Comparison of ENCODE assay signal across 8 cellular contexts in the genomic region with DNA sequence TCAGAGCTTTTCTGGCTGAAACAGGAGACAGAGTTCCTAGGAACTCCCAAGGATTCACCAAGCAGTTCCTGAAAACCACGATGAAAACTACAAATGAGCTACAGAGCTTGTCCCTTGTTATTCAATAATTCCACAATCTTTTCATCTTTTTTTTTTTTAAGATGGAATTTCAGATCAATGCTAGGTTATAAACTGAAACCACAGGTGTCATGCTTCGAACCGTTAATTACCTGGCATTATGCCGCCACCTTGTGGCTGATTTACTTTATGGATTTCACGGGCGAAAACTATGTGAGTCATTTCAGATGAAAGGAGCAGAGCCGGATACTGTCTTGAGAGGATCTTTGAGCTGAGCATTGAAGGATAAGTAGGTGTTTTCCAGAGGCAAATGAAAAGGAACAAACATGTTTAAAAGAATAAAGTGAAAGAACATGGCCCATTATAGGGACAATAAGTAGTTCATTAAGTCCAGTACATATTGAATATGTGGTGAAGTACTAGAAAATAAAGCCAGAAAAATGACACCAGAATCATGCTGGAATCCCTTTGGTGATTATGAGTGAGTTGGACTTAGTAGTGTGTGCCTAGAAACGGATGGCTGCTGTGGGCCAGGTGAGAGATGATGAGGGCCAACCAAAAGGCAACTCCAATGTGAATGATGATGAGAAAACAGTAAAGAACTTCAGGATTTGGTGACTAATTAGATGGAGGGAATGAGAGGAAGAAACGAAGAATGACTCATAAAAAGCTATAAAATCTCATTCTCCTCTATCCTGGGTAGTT. TPM values are rescaled to one million over a fixed set of nuclear protein-coding genes. Genes with fewer than 3 reads are reported as not detected.
A peak's percentile ranks its signal among the peaks of the same experiment; 100 is the strongest.
DNase-seq lines count a peak whose midpoint lies in the region; ATAC-seq and TF ChIP-seq lines count a peak whose summit lies in the region.

No MANE protein-coding gene starts in this region.

- DNase-seq in CD4-positive, alpha-beta memory T cell = peak; percentile 78 to 85 (median 82)
- peak; percentile 84 for DNase-seq in OCI-M1 (lab: John Stamatoyannopoulos, UW)
- DNase-seq in activated T-cell treated with anti-CD3 and anti-CD28 coated beads for 4 hours = peak; percentile 88
- peak; percentile 69 to 88 for DNase-seq in erythroblast (lab: John Stamatoyannopoulos, UW)
- DNase-seq in natural killer cell treated with Interleukin-12 subunit alpha and Interleukin-12 subunit beta and Interleukin-15 and Interleukin-18, amount 100 ng/mL, for 72 hours (ENCODE audit: low spot score) = peak; percentile 82
- peak; percentile 74 for DNase-seq in stimulated activated naive B cell treated with anti-CD40 and anti-IgM and Interleukin-4, amounts not matched to agents 10 μg/mL and 1 μg/mL and 100 μg/mL, for 72 hours

- no peak for TF ChIP-seq EP300 in Ishikawa (IDR thresholded peaks at IDR 0.05; ENCODE audit: borderline replicate concordance)

- H3K27me3 ChIP-seq in CD4-positive, alpha-beta memory T cell (ENCODE audit: insufficient read depth, low read length) = no peaks in the 10 kb centered on the region

- H3K4me1 Mint-ChIP-seq in CD4-positive, alpha-beta memory T cell = peaks cover 6 to 15% (median 9%) of the 10 kb centered on the region in 4 donors
- peaks cover 7 to 9% of the 10 kb centered on the region in 2 donors for H3K4me1 Mint-ChIP-seq in natural killer cell treated with Interleukin-12 subunit alpha and Interleukin-12 subunit beta and Interleukin-15 and Interleukin-18, amount 100 ng/mL, for 72 hours (ENCODE audit: low read depth in 2 of 2)
- peaks cover 36 to 53% of the 10 kb centered on the region in 2 donors for H3K4me1 Mint-ChIP-seq in stimulated activated naive B cell treated with anti-CD40 and anti-IgM and Interleukin-4, amounts not matched to agents 10 μg/mL and 1 μg/mL and 100 μg/mL, for 72 hours

- peak; percentile 55 for ATAC-seq in GM19467 (IDR thresholded peaks at IDR 0.05; ENCODE audit: unreplicated experiment)
- ATAC-seq in natural killer cell treated with Interleukin-12 subunit alpha and Interleukin-12 subunit beta and Interleukin-15 and Interleukin-18, amount 100 ng/mL, for 72 hours = peak; percentile 74 to 83
- peak; percentile 79 to 83 for ATAC-seq in stimulated activated naive B cell treated with anti-CD40 and anti-IgM and Interleukin-4, amounts not matched to agents 10 μg/mL and 1 μg/mL and 100 μg/mL, for 72 hours (replicated peaks)

- H3K27ac Mint-ChIP-seq in CD4-positive, alpha-beta memory T cell = peak overlapping the region; percentile 11 to 53 (median 42)
- H3K27ac Mint-ChIP-seq in natural killer cell treated with Interleukin-12 subunit alpha and Interleukin-12 subunit beta and Interleukin-15 and Interleukin-18, amount 100 ng/mL, for 72 hours = peak overlapping the region; percentile 2 to 8
- H3K27ac Mint-ChIP-seq in stimulated activated naive B cell treated with anti-CD40 and anti-IgM and Interleukin-4, amounts not matched to agents 10 μg/mL and 1 μg/mL and 100 μg/mL, for 72 hours = peak overlapping the region; percentile 33

- H3K4me3 ChIP-seq in CD4-positive, alpha-beta memory T cell (ENCODE audit: low read length in 2 of 2) = no peak overlapping the region

- H3K36me3 Mint-ChIP-seq in CD4-positive, alpha-beta memory T cell = peaks cover 9 to 10% of the 10 kb centered on the region in 2 donors
- H3K36me3 Mint-ChIP-seq in natural killer cell treated with Interleukin-12 subunit alpha and Interleukin-12 subunit beta and Interleukin-15 and Interleukin-18, amount 100 ng/mL, for 72 hours = peaks cover 7% of the 10 kb centered on the region
- H3K36me3 Mint-ChIP-seq in stimulated activated naive B cell treated with anti-CD40 and anti-IgM and Interleukin-4, amounts not matched to agents 10 μg/mL and 1 μg/mL and 100 μg/mL, for 72 hours = peaks cover 16 to 25% of the 10 kb centered on the region in 2 donors

- H3K27me3 Mint-ChIP-seq in CD4-positive, alpha-beta memory T cell = no peaks in the 10 kb centered on the region
- H3K27me3 Mint-ChIP-seq in natural killer cell treated with Interleukin-12 subunit alpha and Interleukin-12 subunit beta and Interleukin-15 and Interleukin-18, amount 100 ng/mL, for 72 hours = no peaks in the 10 kb centered on the region
- H3K27me3 Mint-ChIP-seq in stimulated activated naive B cell treated with anti-CD40 and anti-IgM and Interleukin-4, amounts not matched to agents 10 μg/mL and 1 μg/mL and 100 μg/mL, for 72 hours = no peaks in the 10 kb centered on the region

- TF ChIP-seq POLR2A in erythroblast (IDR thresholded peaks at IDR 0.05; ENCODE audit: low read length) = no peak

- H3K9me3 ChIP-seq in CD4-positive, alpha-beta memory T cell (ENCODE audit: control insufficient read depth in 1 of 2, low read length in 2 of 2) = no peaks in the 10 kb centered on the region

- peaks cover 9% of the 10 kb centered on the region for H3K4me1 ChIP-seq in CD4-positive, alpha-beta memory T cell (ENCODE audit: insufficient read depth, low read length)

- peak; percentile 94 for TF ChIP-seq RAD21 in Ishikawa (IDR thresholded peaks at IDR 0.05; ENCODE audit: low read depth)

- peak overlapping the region in 3 of 8 donors; percentile 2 to 48 (median 36) for H3K4me3 Mint-ChIP-seq in CD4-positive, alpha-beta memory T cell
- H3K4me3 Mint-ChIP-seq in natural killer cell treated with Interleukin-12 subunit alpha and Interleukin-12 subunit beta and Interleukin-15 and Interleukin-18, amount 100 ng/mL, for 72 hours = no peak overlapping the region
- peak overlapping the region; percentile 44 to 56 for H3K4me3 Mint-ChIP-seq in stimulated activated naive B cell treated with anti-CD40 and anti-IgM and Interleukin-4, amounts not matched to agents 10 μg/mL and 1 μg/mL and 100 μg/mL, for 72 hours

- no peak overlapping the region for H3K27ac ChIP-seq in CD4-positive, alpha-beta memory T cell (ENCODE audit: low read depth, low read length)

- H3K9me3 Mint-ChIP-seq in CD4-positive, alpha-beta memory T cell = no peaks in the 10 kb centered on the region
- H3K9me3 Mint-ChIP-seq in natural killer cell treated with Interleukin-12 subunit alpha and Interleukin-12 subunit beta and Interleukin-15 and Interleukin-18, amount 100 ng/mL, for 72 hours = no peaks in the 10 kb centered on the region
- H3K9me3 Mint-ChIP-seq in stimulated activated naive B cell treated with anti-CD40 and anti-IgM and Interleukin-4, amounts not matched to agents 10 μg/mL and 1 μg/mL and 100 μg/mL, for 72 hours = no peaks in the 10 kb centered on the region

- POLR2A ChIA-PET in CD4-positive, alpha-beta memory T cell (lab: Charles Lee; ENCODE audit: partially characterized antibody) = interaction anchor here (0.6 to 3.4 kb wide), 9 partner anchors 22 to 603 kb away, joined by 3 to 18 read pairs (median 4); a partner anchor contains a TSS

- intact Hi-C loops in CD4-positive, alpha-beta memory T cell (cut with micrococcal nuclease) = loop anchor here (1.0 kb wide), 4 partner anchors 27 to 557 kb away; a partner anchor contains a TSS

- CTCF ChIA-PET in CD4-positive, alpha-beta memory T cell (lab: Charles Lee; ENCODE audit: partially characterized antibody) = interaction anchor here (0.6 to 12.3 kb wide), 58 partner anchors 8 to 1691 kb away, joined by 3 to 333 read pairs (median 4); a partner anchor contains a TSS

- no peaks in the 10 kb centered on the region for H3K36me3 ChIP-seq in CD4-positive, alpha-beta memory T cell (ENCODE audit: insufficient read depth, low read length)

TF ChIP-seq in Ishikawa, 13 proteins besides CTCF, POLR2A, EP300 and RAD21:
- no peak for TF ChIP-seq NFIC (IDR thresholded peaks at IDR 0.05)
- TF ChIP-seq YY1 (IDR thresholded peaks at IDR 0.05; ENCODE audit: low read depth) = no peak
- TF ChIP-seq FOXM1 (IDR thresholded peaks at IDR 0.05; ENCODE audit: borderline replicate concordance, low read depth) = 0 out of 2 replicates have a peak, but pooled peaks have one; percentile 25
- no peak for TF ChIP-seq CREB1 (IDR thresholded peaks at IDR 0.05; ENCODE audit: low read depth)

RNA-seq across cellular contexts. Expression of a gene that starts 3.5 kb away (rescaled TPM):
- 10 to 100 TPM; 12.1 to 12.6 TPM for total RNA-seq in CD4-positive, alpha-beta memory T cell
- polyA plus RNA-seq in CD4-positive, alpha-beta memory T cell = 1 to 10 TPM in 1 of 2 donors, not detected in 1; 1.2 TPM
- total RNA-seq in natural killer cell treated with Interleukin-12 subunit alpha and Interleukin-12 subunit beta and Interleukin-15 and Interleukin-18, amount 100 ng/mL, for 72 hours = 1 to 10 TPM; 4.5 to 5.7 TPM

RNA-seq across cellular contexts. Expression of a gene that starts 26.5 kb away (rescaled TPM):
- 10 to 100 TPM; 20.4 to 21.0 TPM for total RNA-seq in CD4-positive, alpha-beta memory T cell
- polyA plus RNA-seq in CD4-positive, alpha-beta memory T cell = 10 to 100 TPM; 20.1 to 28.6 TPM
- 10 to 100 TPM; 16.3 to 21.8 TPM for total RNA-seq in natural killer cell treated with Interleukin-12 subunit alpha and Interleukin-12 subunit beta and Interleukin-15 and Interleukin-18, amount 100 ng/mL, for 72 hours

RNA-seq across cellular contexts. Expression of a gene that starts 29.9 kb away (rescaled TPM):
- 10 to 100 TPM; 34.0 to 38.6 TPM for total RNA-seq in CD4-positive, alpha-beta memory T cell
- 10 to 100 TPM; 37.6 to 40.0 TPM for polyA plus RNA-seq in CD4-positive, alpha-beta memory T cell
- total RNA-seq in natural killer cell treated with Interleukin-12 subunit alpha and Interleukin-12 subunit beta and Interleukin-15 and Interleukin-18, amount 100 ng/mL, for 72 hours = 10 to 100 TPM; 84.2 to 99.6 TPM
